ENCODE assay signal across 8 cellular contexts in genomic region chr19:10000171-10000826, GRCh38. TPM values are rescaled to one million over a fixed set of nuclear protein-coding genes. Genes with fewer than 3 reads are reported as not detected.
DNase-seq lines count a peak whose midpoint lies in the region; ATAC-seq and TF ChIP-seq lines count a peak whose summit lies in the region.

No MANE protein-coding gene starts in this region.

- intact Hi-C loops in psoas muscle (cut with DNase I) = no loop called here

- DNase-seq in COLO668 (lab: John Stamatoyannopoulos, UW; ENCODE audit: unreplicated experiment) (peak; percentile 42), HPDE6-E6E7 (ENCODE audit: extremely low spot score) (peak; percentile 57), RWPE2 (ENCODE audit: low spot score) (no peak), germinal center (ENCODE audit: low spot score) (peak; percentile 80), psoas muscle (peak; percentile 63 to 73)
- peak; percentile 45 for DNase-seq in activated effector memory CD4-positive, alpha-beta T cell treated with Interleukin-2 at 50 U/mL for 16 hours

- no peaks in the 10 kb centered on the region for H3K36me3 ChIP-seq in RWPE2 (ENCODE audit: low read depth)
- peaks cover 0 to 3% of the 10 kb centered on the region in 2 donors for H3K36me3 ChIP-seq in psoas muscle (ENCODE audit: insufficient read depth in 1 of 2, low read depth in 1 of 2)

- TF ChIP-seq CTCF in RWPE2 (IDR thresholded peaks at IDR 0.05; ENCODE audit: poor library complexity, severe bottlenecking) (peak; percentile 92), psoas muscle (IDR thresholded peaks at IDR 0.05) (peak; percentile 41)

- H3K27me3 ChIP-seq in RWPE2 (ENCODE audit: insufficient read depth, poor library complexity, severe bottlenecking) = no peaks in the 10 kb centered on the region
- H3K27me3 ChIP-seq in psoas muscle (ENCODE audit: insufficient read depth in 3 of 3, low read length in 2 of 3) = no peaks in the 10 kb centered on the region

- 18 to 21% (median 21%) methylated on average over 16 of the region's 16 CpGs for WGBS in psoas muscle, 3 donors

- no peak overlapping the region for H3K4me3 ChIP-seq in RWPE2 (ENCODE audit: severe bottlenecking)
- H3K4me3 ChIP-seq in psoas muscle = no peak overlapping the region

- H3K4me1 ChIP-seq in RWPE2 (ENCODE audit: insufficient read depth, poor library complexity, severe bottlenecking) = peaks cover 4% of the 10 kb centered on the region
- H3K4me1 ChIP-seq in psoas muscle = no peaks in the 10 kb centered on the region

- H3K27ac ChIP-seq in RWPE2 (ENCODE audit: poor library complexity, severe bottlenecking) (no peak overlapping the region), psoas muscle (no peak overlapping the region)

- H3K9me3 ChIP-seq in RWPE2 (ENCODE audit: severe bottlenecking) (no peaks in the 10 kb centered on the region), psoas muscle (no peaks in the 10 kb centered on the region)

- ATAC-seq in RWPE2 (ENCODE audit: low read depth) (no peak), psoas muscle (no peak), GM21529 (IDR thresholded peaks at IDR 0.05; ENCODE audit: unreplicated experiment) (no peak), GM19023 (IDR thresholded peaks at IDR 0.05; ENCODE audit: unreplicated experiment) (no peak)

RNA-seq across cellular contexts. Expression of gene COL5A3, which starts 10.0 kb away (rescaled TPM):
- 10 to 100 TPM in 1 of 4 donors, 1 to 10 TPM in 3; 3.7 to 10.6 (median 8.0) TPM for total RNA-seq in psoas muscle
- 1 to 10 TPM; 4.6 to 8.9 (median 8.5) TPM for polyA plus RNA-seq in psoas muscle

RNA-seq across cellular contexts. Expression of gene RDH8, which starts 13.0 kb away (rescaled TPM):
- not detected for total RNA-seq in psoas muscle
- not detected for polyA plus RNA-seq in psoas muscle
